Comparison of ENCODE assay signal across 1 cellular context in genomic region chr3:145182196-145182911, GRCh38.
TF ChIP-seq lines count a peak whose summit lies in the region.

No MANE protein-coding gene starts in this region.

TF ChIP-seq in GM12891, 5 proteins besides CTCF, POLR2A, EP300 and RAD21 (continued from another document):
- no peak for TF ChIP-seq POLR2AphosphoS5 (IDR thresholded peaks at IDR 0.05; ENCODE audit: low read depth, low read length)
- TF ChIP-seq TAF1 (IDR thresholded peaks at IDR 0.05; ENCODE audit: low read depth, low read length) = no peak
